8 cellular contexts compared by ENCODE assay signal in genomic region chr1:229342305-229342901, GRCh38. TPM values are rescaled to one million over a fixed set of nuclear protein-coding genes. Genes with fewer than 3 reads are reported as not detected.
DNase-seq lines count a peak whose midpoint lies in the region; ATAC-seq, FAIRE-seq and TF ChIP-seq lines count a peak whose summit lies in the region.

No MANE protein-coding gene starts in this region.

- H3K4me3 Mint-ChIP-seq in T-helper 1 cell treated with Interleukin-12 subunit alpha and Interleukin-12 subunit beta and Interleukin-4 antibody, amounts not matched to agents 30 μg/mL and 1 μg/mL, for 36 hours, result peak overlapping the region; percentile 75

- H3K27me3 Mint-ChIP-seq in T-helper 1 cell treated with Interleukin-12 subunit alpha and Interleukin-12 subunit beta and Interleukin-4 antibody, amounts not matched to agents 30 μg/mL and 1 μg/mL, for 36 hours (ENCODE audit: low read depth), result peaks cover 27% of the 10 kb centered on the region

- H3K27me3 ChIP-seq in right atrium auricular region (no peaks in the 10 kb centered on the region), uterus (no peaks in the 10 kb centered on the region)

- no peak overlapping the region for H3K27ac Mint-ChIP-seq in T-helper 1 cell treated with Interleukin-12 subunit alpha and Interleukin-12 subunit beta and Interleukin-4 antibody, amounts not matched to agents 30 μg/mL and 1 μg/mL, for 36 hours

- no peaks in the 10 kb centered on the region for H3K9me3 ChIP-seq in right atrium auricular region
- H3K9me3 ChIP-seq in uterus, result no peaks in the 10 kb centered on the region

- TF ChIP-seq POLR2A in GM12892 (IDR thresholded peaks at IDR 0.05; ENCODE audit: low read depth, low read length), result no peak
- TF ChIP-seq POLR2A in uterus (IDR thresholded peaks at IDR 0.05), result peak; percentile 27 to 61

- TF ChIP-seq CTCF in right atrium auricular region (IDR thresholded peaks at IDR 0.05) (no peak), uterus (IDR thresholded peaks at IDR 0.05) (no peak)

- H3K36me3 Mint-ChIP-seq in T-helper 1 cell treated with Interleukin-12 subunit alpha and Interleukin-12 subunit beta and Interleukin-4 antibody, amounts not matched to agents 30 μg/mL and 1 μg/mL, for 36 hours (ENCODE audit: low read depth), result peaks cover 6% of the 10 kb centered on the region

- H3K4me1 ChIP-seq in right atrium auricular region, result peaks cover 0 to 17% of the 10 kb centered on the region in 2 donors
- H3K4me1 ChIP-seq in uterus, result no peaks in the 10 kb centered on the region

- intact Hi-C loops in uterus (cut with DNase I; ENCODE audit: low total_unique reads), result no loop called here

- peak overlapping the region; percentile 89 to 96 for H3K4me3 ChIP-seq in right atrium auricular region
- H3K4me3 ChIP-seq in uterus, result peak overlapping the region; percentile 50 to 92

- H3K4me1 Mint-ChIP-seq in T-helper 1 cell treated with Interleukin-12 subunit alpha and Interleukin-12 subunit beta and Interleukin-4 antibody, amounts not matched to agents 30 μg/mL and 1 μg/mL, for 36 hours (ENCODE audit: low read depth), result peaks cover 42% of the 10 kb centered on the region

- peak; percentile 69 for ATAC-seq in HG02623 (IDR thresholded peaks at IDR 0.05; ENCODE audit: unreplicated experiment)

- DNase-seq in GM12892 (ENCODE audit: insufficient read length), result peak; percentile 65
- DNase-seq in NCI-H1092 treated with DMSO at 0.1 percent for 48 hours (lab: John Stamatoyannopoulos, UW), result peak; percentile 91
- DNase-seq in amygdala (lab: John Stamatoyannopoulos, UW), result peak in 55 of 56 donors; percentile 51 to 95 (median 80)
- DNase-seq in right atrium auricular region (ENCODE audit: low spot score), result peak; percentile 71
- DNase-seq in putamen (ENCODE audit: low spot score), result peak; percentile 89
- peak; percentile 73 to 79 for DNase-seq in uterus

- peak; percentile 79 for FAIRE-seq in GM12892 (lab: Jason Lieb, UNC)

- H3K27ac ChIP-seq in right atrium auricular region (peak overlapping the region; percentile 91 to 92), uterus (peak overlapping the region; percentile 78 to 93)

- H3K9me3 Mint-ChIP-seq in T-helper 1 cell treated with Interleukin-12 subunit alpha and Interleukin-12 subunit beta and Interleukin-4 antibody, amounts not matched to agents 30 μg/mL and 1 μg/mL, for 36 hours, result peaks cover 10% of the 10 kb centered on the region

- H3K36me3 ChIP-seq in right atrium auricular region, result no peaks in the 10 kb centered on the region
- no peaks in the 10 kb centered on the region for H3K36me3 ChIP-seq in uterus

RNA-seq across cellular contexts. Expression of gene CCSAP, which starts 0.4 kb away (rescaled TPM):
- polyA plus RNA-seq in GM12892 (2012; ENCODE audit: missing spikeins), result 3.6 TPM
- total RNA-seq in right atrium auricular region (1 to 10 TPM; 2.6 to 2.7 TPM), uterus (10 to 100 TPM in 1 of 4 donors, 1 to 10 TPM in 2, under 1 TPM in 1; 0.51 to 14.2 (median 4.3) TPM)

Comparison
In these comparisons a context has a peak if more than half of its experiments do, and no peak if none do; other contexts are left out.
1. Peak in every context shown above with its lines: DNase-seq, ATAC-seq, H3K4me3 ChIP-seq and H3K27ac ChIP-seq.